Comparison of ENCODE assay signal across 20 cellular contexts in the genomic region with DNA sequence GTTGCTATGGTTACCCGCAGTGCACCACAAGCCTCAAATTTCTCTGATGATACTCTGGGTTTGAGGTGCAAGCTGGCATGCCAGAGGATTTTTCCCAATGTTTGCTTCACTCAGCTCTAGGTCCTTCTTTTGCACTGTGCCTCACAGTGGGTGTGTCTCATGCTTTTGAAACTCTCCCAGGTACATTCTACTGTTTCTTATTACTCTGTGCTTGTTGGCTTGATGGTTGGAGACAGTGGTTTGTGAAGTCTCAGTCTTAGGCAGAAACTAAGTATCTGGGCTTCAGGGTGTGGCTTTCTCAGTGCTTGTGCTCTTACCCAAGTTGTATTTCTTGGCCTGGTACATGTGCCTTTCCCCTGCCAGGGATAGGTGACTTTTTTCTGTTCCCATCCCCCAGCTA.
"Had no signal": no experiment of that assay in that cellular context is flagged by ENCODE, and none has a peak within 500 bp of the region (broad histone marks: within the 10 kb centered on the region; RNA-seq: fewer than 3 reads in every experiment).

No MANE protein-coding gene starts in this region.

- H3K27ac ChIP-seq: lower lobe of right lung, prostate gland, suprapubic skin had no signal

- H3K4me1 Mint-ChIP-seq: natural killer cell had no signal

- H3K4me1 ChIP-seq: lower lobe of right lung, prostate gland had no signal

- ATAC-seq: activated T-cell treated with anti-CD3 and anti-CD28 coated beads, Interleukin-2, amount 50 U/mL, for 72 hours; lower lobe of right lung; mucosa of descending colon; natural killer cell; right cardiac atrium; WTC11 had no signal

- H3K9me3 Mint-ChIP-seq: activated CD4-positive, alpha-beta memory T cell treated with anti-CD3 and anti-CD28 coated beads, Interleukin-2, amount 10 ng/mL, durations not matched to agents 7 days and 5 days had no signal

- H3K9me3 ChIP-seq: lower lobe of right lung, prostate gland, suprapubic skin had no signal

- DNase-seq: activated CD4-positive, alpha-beta memory T cell treated with anti-CD3 and anti-CD28 coated beads, Interleukin-2, amount 10 ng/mL, durations not matched to agents 7 days and 5 days; activated CD4-positive, alpha-beta T cell treated with anti-CD3 and anti-CD28 coated beads for 4 hours; activated gamma-delta T cell; activated T-cell treated with anti-CD3 and anti-CD28 coated beads, Interleukin-2, amount 50 U/mL, for 72 hours; amniotic stem cell; cortex of kidney; effector CD4-positive, alpha-beta T cell; foreskin melanocyte; head of caudate nucleus; lower lobe of right lung; mucosa of descending colon; natural killer cell; right cardiac atrium; T-helper 2 cell had no signal

- H3K27me3 Mint-ChIP-seq: activated CD4-positive, alpha-beta memory T cell treated with anti-CD3 and anti-CD28 coated beads, Interleukin-2, amount 10 ng/mL, durations not matched to agents 7 days and 5 days; type B pancreatic cell had no signal

- H3K27me3 ChIP-seq: suprapubic skin had no signal

- H3K4me3 Mint-ChIP-seq: activated CD4-positive, alpha-beta memory T cell treated with anti-CD3 and anti-CD28 coated beads, Interleukin-2, amount 10 ng/mL, durations not matched to agents 7 days and 5 days; activated naive CD8-positive, alpha-beta T cell; activated T-cell treated with anti-CD3 and anti-CD28 coated beads, Interleukin-2, amount 50 U/mL, for 72 hours; natural killer cell; stimulated activated naive CD8-positive, alpha-beta T cell treated with anti-CD3 and anti-CD28 coated beads, Interleukin-15, Interleukin-2, amounts not matched to agents 100 ng/mL and 50 ng/mL, for 24 hours; type B pancreatic cell; WTC11 had no signal

- H3K36me3 Mint-ChIP-seq: activated naive CD8-positive, alpha-beta T cell; natural killer cell; type B pancreatic cell had no signal

- H3K36me3 ChIP-seq: lower lobe of right lung, prostate gland, suprapubic skin had no signal

- H3K4me3 ChIP-seq: lower lobe of right lung, mucosa of descending colon, prostate gland, suprapubic skin had no signal

- H3K27ac Mint-ChIP-seq: activated CD4-positive, alpha-beta memory T cell treated with anti-CD3 and anti-CD28 coated beads, Interleukin-2, amount 10 ng/mL, durations not matched to agents 7 days and 5 days; activated naive CD8-positive, alpha-beta T cell; activated T-cell treated with anti-CD3 and anti-CD28 coated beads, Interleukin-2, amount 50 U/mL, for 72 hours; natural killer cell; stimulated activated naive CD8-positive, alpha-beta T cell treated with anti-CD3 and anti-CD28 coated beads, Interleukin-15, Interleukin-2, amounts not matched to agents 100 ng/mL and 50 ng/mL, for 24 hours; type B pancreatic cell; WTC11 had no signal
